10 cellular contexts compared by ENCODE assay signal in the genomic region with DNA sequence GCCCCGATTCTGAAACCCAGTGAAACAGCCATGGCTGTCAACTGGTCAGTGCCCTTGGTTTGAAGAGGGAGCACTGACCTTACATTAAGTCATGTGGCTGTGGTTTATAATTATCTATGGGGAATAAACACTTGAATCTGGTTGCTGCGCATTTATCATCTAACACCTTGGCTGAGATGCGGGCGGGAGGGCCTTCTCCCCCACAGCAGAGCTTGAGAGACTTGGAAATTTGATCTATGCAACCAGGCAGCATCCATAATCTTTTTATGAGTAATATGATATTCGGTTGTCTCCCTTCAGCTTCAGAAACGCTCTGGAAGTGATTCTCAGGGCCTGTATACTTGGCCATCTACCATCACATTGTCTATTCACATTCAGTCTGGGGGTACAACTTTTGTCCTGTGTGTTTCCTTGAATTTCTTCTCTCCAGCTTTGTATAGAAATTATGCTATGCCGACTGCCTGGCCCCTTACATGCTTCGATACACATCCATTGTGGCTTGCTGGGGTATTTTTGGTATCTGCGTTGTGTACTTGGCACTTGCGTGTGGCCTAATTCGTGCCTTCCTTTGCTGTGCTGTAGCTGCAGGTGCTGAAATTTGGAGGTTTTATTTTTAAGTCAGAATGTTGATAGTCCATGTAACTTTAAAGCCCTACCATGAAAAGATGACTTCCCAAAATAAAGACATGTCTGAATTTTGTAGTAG.
A peak's percentile ranks its signal among the peaks of the same experiment; 100 is the strongest.
DNase-seq lines count a peak whose midpoint lies in the region; ATAC-seq and TF ChIP-seq lines count a peak whose summit lies in the region.
"Had no signal": no experiment of that assay in that cellular context is flagged by ENCODE, and none has a peak within 500 bp of the region (broad histone marks: within the 10 kb centered on the region; RNA-seq: fewer than 3 reads in every experiment).

No MANE protein-coding gene starts in this region.

- no peak for TF ChIP-seq POLR2A in heart left ventricle (IDR thresholded peaks at IDR 0.05)

- H3K4me2 ChIP-seq in BLaER1 (peak overlapping the region; percentile 81), MM.1S (ENCODE audit: low read depth, low read length) (no peak overlapping the region)

- no peaks in the 10 kb centered on the region for H3F3A ChIP-seq in MM.1S (ENCODE audit: insufficient read depth, low read length)

- ATAC-seq in heart left ventricle (peak; percentile 70 to 81 (median 74)), HG02623 (IDR thresholded peaks at IDR 0.05; ENCODE audit: unreplicated experiment) (no peak)

- in situ Hi-C loops in GM13976 (cut with MboI; ENCODE audit: low sequenced_read_pairs, unreplicated experiment) = no loop called here

- H3K9ac ChIP-seq in BLaER1 = no peak overlapping the region
- no peak overlapping the region for H3K9ac ChIP-seq in MM.1S (ENCODE audit: low read length)

- H3K4me3 ChIP-seq in BLaER1 (no peak overlapping the region), heart left ventricle (no peak overlapping the region), MM.1S (ENCODE audit: low read length) (no peak overlapping the region)

- H2AFZ ChIP-seq in MM.1S (ENCODE audit: low read length) = no peak overlapping the region

- no peak for TF ChIP-seq CTCF in heart left ventricle (IDR thresholded peaks at IDR 0.05)
- TF ChIP-seq CTCF in GM13976 (IDR thresholded peaks at IDR 0.05; ENCODE audit: borderline replicate concordance, control extremely low read depth, extremely low read depth, insufficient read depth, missing control alignments) = no peak
- no peak for TF ChIP-seq CTCF in MM.1S (IDR thresholded peaks at IDR 0.05; ENCODE audit: low read length)

- peak overlapping the region; percentile 14; the same call in 1 of the 2 replicates for H3K27ac ChIP-seq in BLaER1
- H3K27ac ChIP-seq in heart left ventricle = peak overlapping the region; percentile 35 to 93 (median 77)
- H3K27ac ChIP-seq in MM.1S (ENCODE audit: low read length) = no peak overlapping the region

- peaks cover 4% of the 10 kb centered on the region; the same call in 1 of the 2 replicates for H3K36me3 ChIP-seq in BLaER1
- peaks cover 0 to 4% (median 0%) of the 10 kb centered on the region in 9 donors for H3K36me3 ChIP-seq in heart left ventricle
- no peaks in the 10 kb centered on the region; the same call in 1 of the 2 replicates for H3K36me3 ChIP-seq in MM.1S (replicated peaks; ENCODE audit: insufficient read depth, low read length)

- no peaks in the 10 kb centered on the region for H3K9me2 ChIP-seq in MM.1S (replicated peaks; ENCODE audit: insufficient read depth, low read length)

- DNase-seq in COLO668 (lab: John Stamatoyannopoulos, UW; ENCODE audit: unreplicated experiment) (peak; percentile 46), OCI-M1 (lab: John Stamatoyannopoulos, UW) (peak; percentile 81), heart left ventricle (peak in 2 of 5 donors; percentile 51 to 62), kidney glomerular epithelial cell (lab: John Stamatoyannopoulos, UW) (no peak), GM13976 (ENCODE audit: low spot score) (no peak), MM.1S (no peak)
- DNase-seq: head of caudate nucleus, NCI-H1694 treated with DMSO at 0.1 percent for 48 hours had no signal

- peaks cover 13% of the 10 kb centered on the region; the same call in 1 of the 2 replicates for H4K20me1 ChIP-seq in BLaER1
- no peaks in the 10 kb centered on the region for H4K20me1 ChIP-seq in MM.1S (ENCODE audit: insufficient read depth, low read length)

- 0 out of 2 replicates have a peak, but pooled peaks cover 5% of the 10 kb centered on the region for H3K9me3 ChIP-seq in BLaER1
- no peaks in the 10 kb centered on the region for H3K9me3 ChIP-seq in heart left ventricle
- no peaks in the 10 kb centered on the region for H3K9me3 ChIP-seq in MM.1S (replicated peaks; ENCODE audit: insufficient read depth, low read length)

- intact Hi-C loops in heart left ventricle (cut with DNase I) = loop anchor here in 4 of 10 donors (10.0 kb wide), 2 partner anchors 221 to 391 kb away; partner anchors contain the start of gene NR3C2 (in 4 of the 4)

- H3K4me1 ChIP-seq in BLaER1 = peaks cover 78% of the 10 kb centered on the region
- H3K4me1 ChIP-seq in heart left ventricle = peaks cover 3 to 84% (median 54%) of the 10 kb centered on the region in 12 donors
- peaks cover 8% of the 10 kb centered on the region; the same call in 1 of the 2 replicates for H3K4me1 ChIP-seq in MM.1S (ENCODE audit: low read length)

- H3K27me3 ChIP-seq in BLaER1 = no peaks in the 10 kb centered on the region
- H3K27me3 ChIP-seq in heart left ventricle = no peaks in the 10 kb centered on the region
- H3K27me3 ChIP-seq in MM.1S (replicated peaks; ENCODE audit: insufficient read depth, low read length) = no peaks in the 10 kb centered on the region

- peaks cover 11% of the 10 kb centered on the region; the same call in 1 of the 2 replicates for H3K79me2 ChIP-seq in MM.1S (ENCODE audit: low read length)

- 53 to 69% (median 57%) methylated on average over 11 of the region's 11 CpGs for WGBS in heart left ventricle, 4 donors

Comparison
In these comparisons a context has a peak if more than half of its experiments do, and no peak if none do; other contexts are left out.
1. DNase-seq: peak in COLO668 (single experiment) and OCI-M1 (single experiment); none in kidney glomerular epithelial cell (single experiment), GM13976 (single experiment) and MM.1S (single experiment).